ENCODE assay signal across 21 cellular contexts in genomic region chr7:81081626-81082025, GRCh38.
"Had no signal": no experiment of that assay in that cellular context is flagged by ENCODE, and none has a peak within 500 bp of the region (broad histone marks: within the 10 kb centered on the region; RNA-seq: fewer than 3 reads in every experiment).

No MANE protein-coding gene starts in this region.

- H3K27ac ChIP-seq: colonic mucosa, esophagus squamous epithelium, hepatocyte, left ventricle myocardium inferior, lower lobe of right lung, parathyroid adenoma, sigmoid colon, skin epidermis had no signal

- DNase-seq: colonic mucosa; dermis blood vessel endothelial cell; esophagus squamous epithelium; foreskin fibroblast; head of caudate nucleus; kidney; left cardiac atrium; left ventricle myocardium inferior; lower lobe of right lung; midbrain; naive B cell; nephron progenitor cell; sigmoid colon; stimulated activated CD4-positive, alpha-beta T cell treated with anti-CD3 and anti-CD28 coated beads, Interleukin-2, amount 100 ng/mL, for 24 hours; stimulated activated CD4-positive, alpha-beta T cell treated with anti-CD3 and anti-CD28 coated beads, Interleukin-4, amount 100 ng/mL, for 4 hours; stimulated activated naive B cell treated with anti-CD40 and anti-IgM and Interleukin-4, amounts not matched to agents 10 μg/mL and 1 μg/mL and 100 μg/mL, for 72 hours; stimulated activated naive CD8-positive, alpha-beta T cell treated with anti-CD3 and anti-CD28 coated beads, Interleukin-15, amount 100 ng/mL, for 72 hours; trophoblast cell had no signal

- H3K36me3 ChIP-seq: colonic mucosa, esophagus squamous epithelium, left ventricle myocardium inferior, lower lobe of right lung, sigmoid colon had no signal

- H3K4me3 ChIP-seq: colonic mucosa, esophagus squamous epithelium, hepatocyte, left ventricle myocardium inferior, lower lobe of right lung, sigmoid colon, skin epidermis had no signal

- H3K79me2 ChIP-seq: hepatocyte, parathyroid adenoma had no signal

- H2AFZ ChIP-seq: hepatocyte, parathyroid adenoma had no signal

- H3K4me1 ChIP-seq: colonic mucosa, esophagus squamous epithelium, left ventricle myocardium inferior, lower lobe of right lung, parathyroid adenoma had no signal

- H3K27me3 ChIP-seq: colonic mucosa, esophagus squamous epithelium, hepatocyte, sigmoid colon had no signal

- H3K4me2 ChIP-seq: hepatocyte had no signal

- H3K9ac ChIP-seq: parathyroid adenoma had no signal

- H3K9me3 ChIP-seq: colonic mucosa, lower lobe of right lung had no signal
